ENCODE assay signal across 1 cellular context in genomic region chr19:42254083-42254849, GRCh38.
TF ChIP-seq lines count a peak whose summit lies in the region.

No MANE protein-coding gene starts in this region.

TF ChIP-seq in HEK293, 187 proteins besides CTCF, POLR2A, EP300 and RAD21 (continued from another document and continues in another):
- TF ChIP-seq ZNF473 (tag by site-specific recombination; IDR thresholded peaks at IDR 0.05) (no peak), ZNF37A (tag by site-specific recombination; IDR thresholded peaks at IDR 0.05) (no peak), ZNF830 (tag by site-specific recombination; IDR thresholded peaks at IDR 0.05; ENCODE audit: low read depth) (no peak), OSR2 (tag by site-specific recombination; IDR thresholded peaks at IDR 0.05) (no peak), ZNF2 (tag by site-specific recombination; IDR thresholded peaks at IDR 0.05) (no peak), ZSCAN4 (tag by site-specific recombination; IDR thresholded peaks at IDR 0.05) (0 out of 2 replicates have a peak, but pooled peaks have one; percentile 4), ZNF701 (tag by site-specific recombination; IDR thresholded peaks at IDR 0.05) (no peak), ZNF610 (tag by site-specific recombination; IDR thresholded peaks at IDR 0.05; ENCODE audit: borderline replicate concordance) (0 out of 2 replicates have a peak, but pooled peaks have one; percentile 13), ZNF266 (tag by site-specific recombination; IDR thresholded peaks at IDR 0.05; ENCODE audit: low read depth) (no peak), REPIN1 (tag by site-specific recombination; IDR thresholded peaks at IDR 0.05; ENCODE audit: low read depth) (no peak), ZNF114 (tag by site-specific recombination; IDR thresholded peaks at IDR 0.05) (no peak), ZFHX2 (tag by site-specific recombination; conservative IDR thresholded peaks at IDR 0.05) (peak; percentile 70), KLF1 (tag by site-specific recombination; IDR thresholded peaks at IDR 0.05) (peak; percentile 76), ZNF76 (tag by site-specific recombination; IDR thresholded peaks at IDR 0.05; ENCODE audit: borderline replicate concordance, low read depth) (peak; percentile 46; the same call in 1 of the 2 replicates), ZNF280D (tag by site-specific recombination; IDR thresholded peaks at IDR 0.05) (no peak), ZNF660 (tag by site-specific recombination; IDR thresholded peaks at IDR 0.05) (no peak), ZSCAN18 (tag by site-specific recombination; IDR thresholded peaks at IDR 0.05) (no peak), ZSCAN30 (tag by site-specific recombination; IDR thresholded peaks at IDR 0.05) (peak; percentile 55; the same call in 1 of the 2 replicates), ZNF560 (tag by site-specific recombination; IDR thresholded peaks at IDR 0.05; ENCODE audit: borderline replicate concordance) (no peak), RBAK (tag by site-specific recombination; IDR thresholded peaks at IDR 0.05) (no peak), HOXC10 (CRISPR knock-in tag; IDR thresholded peaks at IDR 0.05) (no peak), ZNF155 (tag by site-specific recombination; IDR thresholded peaks at IDR 0.05) (no peak), ZFP3 (tag by site-specific recombination; IDR thresholded peaks at IDR 0.05; ENCODE audit: low read depth) (no peak), GLIS1 (tag by site-specific recombination; IDR thresholded peaks at IDR 0.05) (peak; percentile 56), ZNF707 (tag by site-specific recombination; IDR thresholded peaks at IDR 0.05) (no peak), ZNF366 (tag by site-specific recombination; conservative IDR thresholded peaks at IDR 0.05) (no peak), EGR2 (tag by site-specific recombination; IDR thresholded peaks at IDR 0.05; ENCODE audit: low read depth) (peak; percentile 56), ZNF398 (tag by site-specific recombination; IDR thresholded peaks at IDR 0.05) (peak; percentile 99), ZNF121 (tag by site-specific recombination; IDR thresholded peaks at IDR 0.05) (peak; percentile 49; the same call in 1 of the 2 replicates), SCRT1 (tag by site-specific recombination; IDR thresholded peaks at IDR 0.05; ENCODE audit: borderline replicate concordance) (peak; percentile 92), ZBTB20 (tag by site-specific recombination; IDR thresholded peaks at IDR 0.05) (peak; percentile 100), ZNF404 (tag by site-specific recombination; IDR thresholded peaks at IDR 0.05) (no peak), ZNF561 (tag by site-specific recombination; IDR thresholded peaks at IDR 0.05; ENCODE audit: borderline replicate concordance) (peak; percentile 95; the same call in 1 of the 2 replicates), ZNF623 (tag by site-specific recombination; IDR thresholded peaks at IDR 0.05) (no peak), ZBTB1 (tag by site-specific recombination; IDR thresholded peaks at IDR 0.05) (peak; percentile 45; the same call in 1 of the 2 replicates), GLI2 (tag by site-specific recombination; IDR thresholded peaks at IDR 0.05; ENCODE audit: borderline replicate concordance, low read depth) (no peak), ZEB2 (tag by site-specific recombination; IDR thresholded peaks at IDR 0.05) (peak; percentile 94), ZNF335 (tag by site-specific recombination; conservative IDR thresholded peaks at IDR 0.05) (peak; percentile 97), ZSCAN23 (tag by site-specific recombination; IDR thresholded peaks at IDR 0.05) (0 out of 2 replicates have a peak, but pooled peaks have one; percentile 13), ZNF184 (tag by site-specific recombination; IDR thresholded peaks at IDR 0.05) (no peak), KLF9 (tag by site-specific recombination; IDR thresholded peaks at IDR 0.05; ENCODE audit: low read depth) (peak; percentile 85), SP3 (tag by site-specific recombination; IDR thresholded peaks at IDR 0.05) (peak; percentile 88), BCL11B (tag by site-specific recombination; IDR thresholded peaks at IDR 0.05; ENCODE audit: low read depth) (peak; percentile 69; the same call in 1 of the 2 replicates), GFI1B (tag by site-specific recombination; IDR thresholded peaks at IDR 0.05) (no peak)
- TF ChIP-seq, protein P1, sequence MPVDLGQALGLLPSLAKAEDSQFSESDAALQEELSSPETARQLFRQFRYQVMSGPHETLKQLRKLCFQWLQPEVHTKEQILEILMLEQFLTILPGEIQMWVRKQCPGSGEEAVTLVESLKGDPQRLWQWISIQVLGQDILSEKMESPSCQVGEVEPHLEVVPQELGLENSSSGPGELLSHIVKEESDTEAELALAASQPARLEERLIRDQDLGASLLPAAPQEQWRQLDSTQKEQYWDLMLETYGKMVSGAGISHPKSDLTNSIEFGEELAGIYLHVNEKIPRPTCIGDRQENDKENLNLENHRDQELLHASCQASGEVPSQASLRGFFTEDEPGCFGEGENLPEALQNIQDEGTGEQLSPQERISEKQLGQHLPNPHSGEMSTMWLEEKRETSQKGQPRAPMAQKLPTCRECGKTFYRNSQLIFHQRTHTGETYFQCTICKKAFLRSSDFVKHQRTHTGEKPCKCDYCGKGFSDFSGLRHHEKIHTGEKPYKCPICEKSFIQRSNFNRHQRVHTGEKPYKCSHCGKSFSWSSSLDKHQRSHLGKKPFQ (tag by site-specific recombination; IDR thresholded peaks at IDR 0.05) = peak; percentile 13; the same call in 1 of the 2 replicates
- TF ChIP-seq, protein P2, sequence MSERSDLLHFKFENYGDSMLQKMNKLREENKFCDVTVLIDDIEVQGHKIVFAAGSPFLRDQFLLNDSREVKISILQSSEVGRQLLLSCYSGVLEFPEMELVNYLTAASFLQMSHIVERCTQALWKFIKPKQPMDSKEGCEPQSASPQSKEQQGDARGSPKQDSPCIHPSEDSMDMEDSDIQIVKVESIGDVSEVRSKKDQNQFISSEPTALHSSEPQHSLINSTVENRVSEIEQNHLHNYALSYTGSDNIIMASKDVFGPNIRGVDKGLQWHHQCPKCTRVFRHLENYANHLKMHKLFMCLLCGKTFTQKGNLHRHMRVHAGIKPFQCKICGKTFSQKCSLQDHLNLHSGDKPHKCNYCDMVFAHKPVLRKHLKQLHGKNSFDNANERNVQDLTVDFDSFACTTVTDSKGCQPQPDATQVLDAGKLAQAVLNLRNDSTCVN (tag by site-specific recombination; optimal IDR thresholded peaks at IDR 0.05) = peak; percentile 97
- TF ChIP-seq, protein P3, sequence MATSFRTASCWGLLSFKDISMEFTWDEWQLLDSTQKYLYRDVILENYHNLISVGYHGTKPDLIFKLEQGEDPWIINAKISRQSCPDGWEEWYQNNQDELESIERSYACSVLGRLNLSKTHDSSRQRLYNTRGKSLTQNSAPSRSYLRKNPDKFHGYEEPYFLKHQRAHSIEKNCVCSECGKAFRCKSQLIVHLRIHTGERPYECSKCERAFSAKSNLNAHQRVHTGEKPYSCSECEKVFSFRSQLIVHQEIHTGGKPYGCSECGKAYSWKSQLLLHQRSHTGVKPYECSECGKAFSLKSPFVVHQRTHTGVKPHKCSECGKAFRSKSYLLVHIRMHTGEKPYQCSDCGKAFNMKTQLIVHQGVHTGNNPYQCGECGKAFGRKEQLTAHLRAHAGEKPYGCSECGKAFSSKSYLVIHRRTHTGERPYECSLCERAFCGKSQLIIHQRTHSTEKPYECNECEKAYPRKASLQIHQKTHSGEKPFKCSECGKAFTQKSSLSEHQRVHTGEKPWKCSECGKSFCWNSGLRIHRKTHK (tag by site-specific recombination; IDR thresholded peaks at IDR 0.05) = no peak
- TF ChIP-seq, protein P4, sequence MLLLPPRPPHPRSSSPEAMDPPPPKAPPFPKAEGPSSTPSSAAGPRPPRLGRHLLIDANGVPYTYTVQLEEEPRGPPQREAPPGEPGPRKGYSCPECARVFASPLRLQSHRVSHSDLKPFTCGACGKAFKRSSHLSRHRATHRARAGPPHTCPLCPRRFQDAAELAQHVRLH (tag by site-specific recombination; IDR thresholded peaks at IDR 0.05) = 0 out of 2 replicates have a peak, but pooled peaks have one; percentile 59
- TF ChIP-seq, protein P5, sequence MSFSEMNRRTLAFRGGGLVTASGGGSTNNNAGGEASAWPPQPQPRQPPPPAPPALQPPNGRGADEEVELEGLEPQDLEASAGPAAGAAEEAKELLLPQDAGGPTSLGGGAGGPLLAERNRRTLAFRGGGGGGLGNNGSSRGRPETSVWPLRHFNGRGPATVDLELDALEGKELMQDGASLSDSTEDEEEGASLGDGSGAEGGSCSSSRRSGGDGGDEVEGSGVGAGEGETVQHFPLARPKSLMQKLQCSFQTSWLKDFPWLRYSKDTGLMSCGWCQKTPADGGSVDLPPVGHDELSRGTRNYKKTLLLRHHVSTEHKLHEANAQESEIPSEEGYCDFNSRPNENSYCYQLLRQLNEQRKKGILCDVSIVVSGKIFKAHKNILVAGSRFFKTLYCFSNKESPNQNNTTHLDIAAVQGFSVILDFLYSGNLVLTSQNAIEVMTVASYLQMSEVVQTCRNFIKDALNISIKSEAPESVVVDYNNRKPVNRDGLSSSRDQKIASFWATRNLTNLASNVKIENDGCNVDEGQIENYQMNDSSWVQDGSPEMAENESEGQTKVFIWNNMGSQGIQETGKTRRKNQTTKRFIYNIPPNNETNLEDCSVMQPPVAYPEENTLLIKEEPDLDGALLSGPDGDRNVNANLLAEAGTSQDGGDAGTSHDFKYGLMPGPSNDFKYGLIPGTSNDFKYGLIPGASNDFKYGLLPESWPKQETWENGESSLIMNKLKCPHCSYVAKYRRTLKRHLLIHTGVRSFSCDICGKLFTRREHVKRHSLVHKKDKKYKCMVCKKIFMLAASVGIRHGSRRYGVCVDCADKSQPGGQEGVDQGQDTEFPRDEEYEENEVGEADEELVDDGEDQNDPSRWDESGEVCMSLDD (tag by site-specific recombination; IDR thresholded peaks at IDR 0.05) = 0 out of 2 replicates have a peak, but pooled peaks have one; percentile 100
- TF ChIP-seq, protein P6, sequence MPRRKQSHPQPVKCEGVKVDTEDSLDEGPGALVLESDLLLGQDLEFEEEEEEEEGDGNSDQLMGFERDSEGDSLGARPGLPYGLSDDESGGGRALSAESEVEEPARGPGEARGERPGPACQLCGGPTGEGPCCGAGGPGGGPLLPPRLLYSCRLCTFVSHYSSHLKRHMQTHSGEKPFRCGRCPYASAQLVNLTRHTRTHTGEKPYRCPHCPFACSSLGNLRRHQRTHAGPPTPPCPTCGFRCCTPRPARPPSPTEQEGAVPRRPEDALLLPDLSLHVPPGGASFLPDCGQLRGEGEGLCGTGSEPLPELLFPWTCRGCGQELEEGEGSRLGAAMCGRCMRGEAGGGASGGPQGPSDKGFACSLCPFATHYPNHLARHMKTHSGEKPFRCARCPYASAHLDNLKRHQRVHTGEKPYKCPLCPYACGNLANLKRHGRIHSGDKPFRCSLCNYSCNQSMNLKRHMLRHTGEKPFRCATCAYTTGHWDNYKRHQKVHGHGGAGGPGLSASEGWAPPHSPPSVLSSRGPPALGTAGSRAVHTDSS (tag by site-specific recombination; IDR thresholded peaks at IDR 0.05) = peak; percentile 17; the same call in 1 of the 2 replicates
